Comparison of ENCODE assay signal across 11 cellular contexts in genomic region chr14:58808828-58809227, GRCh38.
DNase-seq lines count a peak whose midpoint lies in the region; TF ChIP-seq lines count a peak whose summit lies in the region.
"Had no signal": no experiment of that assay in that cellular context is flagged by ENCODE, and none has a peak within 500 bp of the region (broad histone marks: within the 10 kb centered on the region; RNA-seq: fewer than 3 reads in every experiment).

No MANE protein-coding gene starts in this region.

- no peaks in the 10 kb centered on the region for H3K9me3 ChIP-seq in skeletal muscle satellite cell (replicated peaks; ENCODE audit: low read length)

- H3K27me3 ChIP-seq in skeletal muscle satellite cell (ENCODE audit: control insufficient read depth, insufficient read depth, low read length) = no peaks in the 10 kb centered on the region

- H3K9ac ChIP-seq in skeletal muscle satellite cell (ENCODE audit: low read depth, low read length) = peak overlapping the region; percentile 68

- DNase-seq in HCEC 1CT (peak; percentile 54), NCI-H748 (lab: John Stamatoyannopoulos, UW; ENCODE audit: unreplicated experiment) (peak; percentile 70), fibroblast of pulmonary artery (ENCODE audit: low read depth) (peak; percentile 62), SW480 (ENCODE audit: low spot score) (no peak), GM19238 (ENCODE audit: insufficient read length, low spot score) (no peak)
- DNase-seq in stimulated activated CD4-positive, alpha-beta T cell treated with anti-CD3 and anti-CD28 coated beads, Interleukin-15, amount 100 ng/mL, for 24 hours = no peak
- no peak for DNase-seq in activated T-helper 1 cell treated with anti-CD3 and anti-CD28 coated beads, Interleukin-12 subunit alpha, Interleukin-12 subunit beta, Interleukin-2, Interleukin-4 antibody, amounts not matched to agents 30 ng/mL and 10 ng/mL and 1 ng/mL, durations not matched to agents 14 hours and 24 hours and 36 hours (ENCODE audit: low spot score)
- DNase-seq: activated effector memory CD4-positive, alpha-beta T cell treated with Interleukin-2 at 50 U/mL for 16 hours; left ventricle myocardium inferior; T-helper 1 cell had no signal

- H3K4me1 Mint-ChIP-seq in activated T-helper 1 cell treated with anti-CD3 and anti-CD28 coated beads, Interleukin-12 subunit alpha, Interleukin-12 subunit beta, Interleukin-2, Interleukin-4 antibody, amounts not matched to agents 30 ng/mL and 10 ng/mL and 1 ng/mL, durations not matched to agents 14 hours and 24 hours and 36 hours (ENCODE audit: low read depth) = no peaks in the 10 kb centered on the region

- H3K4me1 ChIP-seq in skeletal muscle satellite cell (ENCODE audit: control insufficient read depth, insufficient read depth, low read length) = peaks cover 36% of the 10 kb centered on the region
- H3K4me1 ChIP-seq: left ventricle myocardium inferior had no signal

- no peaks in the 10 kb centered on the region for H3K36me3 ChIP-seq in skeletal muscle satellite cell (ENCODE audit: insufficient read depth, low read length)
- H3K36me3 ChIP-seq: left ventricle myocardium inferior had no signal

- H3K27ac Mint-ChIP-seq in activated T-helper 1 cell treated with anti-CD3 and anti-CD28 coated beads, Interleukin-12 subunit alpha, Interleukin-12 subunit beta, Interleukin-2, Interleukin-4 antibody, amounts not matched to agents 30 ng/mL and 10 ng/mL and 1 ng/mL, durations not matched to agents 14 hours and 24 hours and 36 hours = no peak overlapping the region

- peak overlapping the region; percentile 53 for H3K4me2 ChIP-seq in skeletal muscle satellite cell (ENCODE audit: low read length)

- H3K4me3 ChIP-seq in fibroblast of pulmonary artery (replicated peaks; ENCODE audit: low read depth, low read length) (no peak overlapping the region), skeletal muscle satellite cell (ENCODE audit: low read length) (no peak overlapping the region)
- H3K4me3 ChIP-seq: left ventricle myocardium inferior had no signal

- intact Hi-C loops in activated T-helper 1 cell treated with anti-CD3 and anti-CD28 coated beads, Interleukin-12 subunit alpha, Interleukin-12 subunit beta, Interleukin-2, Interleukin-4 antibody, amounts not matched to agents 30 ng/mL and 10 ng/mL and 1 ng/mL, durations not matched to agents 14 hours and 24 hours and 36 hours (cut with micrococcal nuclease) = no loop called here

- H3K27me3 Mint-ChIP-seq in activated T-helper 1 cell treated with anti-CD3 and anti-CD28 coated beads, Interleukin-12 subunit alpha, Interleukin-12 subunit beta, Interleukin-2, Interleukin-4 antibody, amounts not matched to agents 30 ng/mL and 10 ng/mL and 1 ng/mL, durations not matched to agents 14 hours and 24 hours and 36 hours (ENCODE audit: insufficient read depth) = peaks cover 3% of the 10 kb centered on the region

- no peaks in the 10 kb centered on the region for H3K36me3 Mint-ChIP-seq in activated T-helper 1 cell treated with anti-CD3 and anti-CD28 coated beads, Interleukin-12 subunit alpha, Interleukin-12 subunit beta, Interleukin-2, Interleukin-4 antibody, amounts not matched to agents 30 ng/mL and 10 ng/mL and 1 ng/mL, durations not matched to agents 14 hours and 24 hours and 36 hours (ENCODE audit: low read depth)

- TF ChIP-seq CTCF in fibroblast of pulmonary artery (IDR thresholded peaks at IDR 0.05; ENCODE audit: low read length, missing control alignments) = no peak

- no peak overlapping the region for H3K4me3 Mint-ChIP-seq in activated T-helper 1 cell treated with anti-CD3 and anti-CD28 coated beads, Interleukin-12 subunit alpha, Interleukin-12 subunit beta, Interleukin-2, Interleukin-4 antibody, amounts not matched to agents 30 ng/mL and 10 ng/mL and 1 ng/mL, durations not matched to agents 14 hours and 24 hours and 36 hours

- no peaks in the 10 kb centered on the region for H3K9me3 Mint-ChIP-seq in activated T-helper 1 cell treated with anti-CD3 and anti-CD28 coated beads, Interleukin-12 subunit alpha, Interleukin-12 subunit beta, Interleukin-2, Interleukin-4 antibody, amounts not matched to agents 30 ng/mL and 10 ng/mL and 1 ng/mL, durations not matched to agents 14 hours and 24 hours and 36 hours

Comparison
In these comparisons a context has a peak if more than half of its experiments do, and no peak if none do; other contexts are left out.
1. DNase-seq: peak in HCEC 1CT (single experiment), NCI-H748 (single experiment) and fibroblast of pulmonary artery (single experiment); none in SW480 (single experiment), stimulated activated CD4-positive, alpha-beta T cell treated with anti-CD3 and anti-CD28 coated beads, Interleukin-15, amount 100 ng/mL, for 24 hours (single experiment), GM19238 (single experiment) and activated T-helper 1 cell treated with anti-CD3 and anti-CD28 coated beads, Interleukin-12 subunit alpha, Interleukin-12 subunit beta, Interleukin-2, Interleukin-4 antibody, amounts not matched to agents 30 ng/mL and 10 ng/mL and 1 ng/mL, durations not matched to agents 14 hours and 24 hours and 36 hours (single experiment).